Comparison of ENCODE assay signal across 10 cellular contexts in genomic region chr12:81809829-81810595, GRCh38.
A peak's percentile ranks its signal among the peaks of the same experiment; 100 is the strongest.
DNase-seq lines count a peak whose midpoint lies in the region; ATAC-seq and TF ChIP-seq lines count a peak whose summit lies in the region.
"Had no signal": no experiment of that assay in that cellular context is flagged by ENCODE, and none has a peak within 500 bp of the region (broad histone marks: within the 10 kb centered on the region; RNA-seq: fewer than 3 reads in every experiment).

No MANE protein-coding gene starts in this region.

- TF ChIP-seq POLR2A in erythroblast (IDR thresholded peaks at IDR 0.05; ENCODE audit: low read length), result no peak

- DNase-seq in GM12865 (ENCODE audit: low read depth) (peak; percentile 5), choroid plexus epithelial cell (ENCODE audit: low read depth) (peak; percentile 39), amygdala (lab: John Stamatoyannopoulos, UW) (no peak), hepatic stellate cell (ENCODE audit: low spot score) (no peak), NCI-H146 (lab: John Stamatoyannopoulos, UW) (no peak), erythroblast (lab: John Stamatoyannopoulos, UW) (no peak)
- DNase-seq: psoas muscle, SHP77 treated with DMSO at 0.1 percent for 48 hours had no signal

- no peak for TF ChIP-seq CTCF in GM12865 (IDR thresholded peaks at IDR 0.05; ENCODE audit: insufficient read depth, low read depth, low read length, missing control alignments)
- no peak for TF ChIP-seq CTCF in choroid plexus epithelial cell (conservative IDR thresholded peaks at IDR 0.05; ENCODE audit: low read depth, low read length)

- H3K4me3 ChIP-seq in GM12865 (ENCODE audit: low read depth, low read length) (no peak overlapping the region), choroid plexus epithelial cell (ENCODE audit: low read depth, low read length) (no peak overlapping the region)
- H3K4me3 ChIP-seq: psoas muscle had no signal

- ATAC-seq in GM21381 (IDR thresholded peaks at IDR 0.05; ENCODE audit: unreplicated experiment), result peak; percentile 72
- ATAC-seq in HG03378 (IDR thresholded peaks at IDR 0.05; ENCODE audit: unreplicated experiment), result peak; percentile 91
- ATAC-seq: psoas muscle had no signal

Comparison
In these comparisons a context has a peak if more than half of its experiments do, and no peak if none do; other contexts are left out.
1. DNase-seq: peak in GM12865 (single experiment) and choroid plexus epithelial cell (single experiment); none in amygdala (0 of 56), hepatic stellate cell (single experiment), NCI-H146 (single experiment) and erythroblast (0 of 2).